Comparison of ENCODE assay signal across 1 cellular context in genomic region chr14:95255487-95255886, GRCh38.
TF ChIP-seq lines count a peak whose summit lies in the region.

No MANE protein-coding gene starts in this region.

TF ChIP-seq in WTC11, 78 proteins besides CTCF, POLR2A, EP300 and RAD21 (continued from another document):
- TF ChIP-seq ARID4B (CRISPR knock-in tag; IDR thresholded peaks at IDR 0.05; ENCODE audit: borderline replicate concordance): no peak
- TF ChIP-seq SP1 (CRISPR knock-in tag; conservative IDR thresholded peaks at IDR 0.05): no peak; the same call in 1 of the 2 replicates
- TF ChIP-seq ELF4 (CRISPR knock-in tag; IDR thresholded peaks at IDR 0.05; ENCODE audit: low read depth): no peak
- no peak for TF ChIP-seq NR3C1 (CRISPR knock-in tag; conservative IDR thresholded peaks at IDR 0.05; ENCODE audit: low read depth)
- no peak for TF ChIP-seq IRF2 (CRISPR knock-in tag; IDR thresholded peaks at IDR 0.05; ENCODE audit: borderline replicate concordance, low read depth)
TF ChIP-seq in WTC11: peak in this region for 0.
